Comparison of ENCODE assay signal across 1 cellular context in the genomic region with DNA sequence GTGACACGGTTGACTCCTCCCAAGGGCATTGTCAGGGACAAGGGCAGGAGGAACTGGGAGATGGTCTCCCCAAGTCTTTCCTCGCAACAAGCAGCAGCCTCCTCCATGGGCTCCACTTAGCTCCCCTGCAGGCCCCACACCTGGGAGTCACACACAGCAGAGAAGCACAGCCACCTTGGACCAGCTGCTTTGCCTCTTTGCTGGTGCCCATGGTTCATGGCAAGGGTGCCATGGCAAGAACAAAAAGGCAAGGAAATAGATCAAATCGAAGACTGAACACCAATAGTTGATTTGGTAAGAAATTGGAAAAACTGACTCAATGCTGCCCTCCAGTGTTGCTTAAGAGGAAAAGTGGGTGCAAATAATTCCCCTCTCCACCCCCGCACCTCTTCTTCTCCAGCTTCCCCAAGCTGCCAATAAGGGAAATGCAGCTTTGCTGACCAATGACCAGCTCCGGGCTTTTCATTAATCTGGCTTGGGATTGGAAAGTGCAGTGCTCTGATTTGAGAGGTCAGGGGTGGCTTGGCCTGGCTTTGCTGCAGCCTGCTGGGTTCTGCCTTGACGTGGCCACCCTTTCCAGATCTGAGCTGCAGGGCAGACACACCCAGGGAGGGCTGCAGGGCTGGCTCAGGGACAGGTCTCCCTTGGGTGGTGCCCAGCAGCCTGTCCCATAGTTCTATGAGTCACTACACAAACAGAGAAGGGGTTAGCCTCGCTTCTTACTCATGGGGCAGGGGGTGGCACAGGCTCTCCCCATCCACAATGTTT.
TF ChIP-seq lines count a peak whose summit lies in the region.

No MANE protein-coding gene starts in this region.

TF ChIP-seq in A549, 52 proteins besides CTCF, POLR2A, EP300 and RAD21 (continued from another document):
- TF ChIP-seq, protein P1, sequence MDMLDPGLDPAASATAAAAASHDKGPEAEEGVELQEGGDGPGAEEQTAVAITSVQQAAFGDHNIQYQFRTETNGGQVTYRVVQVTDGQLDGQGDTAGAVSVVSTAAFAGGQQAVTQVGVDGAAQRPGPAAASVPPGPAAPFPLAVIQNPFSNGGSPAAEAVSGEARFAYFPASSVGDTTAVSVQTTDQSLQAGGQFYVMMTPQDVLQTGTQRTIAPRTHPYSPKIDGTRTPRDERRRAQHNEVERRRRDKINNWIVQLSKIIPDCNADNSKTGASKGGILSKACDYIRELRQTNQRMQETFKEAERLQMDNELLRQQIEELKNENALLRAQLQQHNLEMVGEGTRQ (IDR thresholded peaks at IDR 0.05): no peak
- no peak for TF ChIP-seq HEYL (CRISPR knock-in tag; IDR thresholded peaks at IDR 0.05)
- peak; percentile 96 for TF ChIP-seq SMC3 (IDR thresholded peaks at IDR 0.05)
- no peak for TF ChIP-seq RCOR1 (IDR thresholded peaks at IDR 0.05; ENCODE audit: low read depth, low read length)
- TF ChIP-seq ZFP36 (IDR thresholded peaks at IDR 0.05; ENCODE audit: borderline replicate concordance, partially characterized antibody): no peak
- no peak for TF ChIP-seq NR3C1 (IDR thresholded peaks at IDR 0.05)
- TF ChIP-seq FOXS1 (CRISPR knock-in tag; IDR thresholded peaks at IDR 0.05): no peak
- no peak for TF ChIP-seq KDM5A (IDR thresholded peaks at IDR 0.05)
- TF ChIP-seq, protein P2, sequence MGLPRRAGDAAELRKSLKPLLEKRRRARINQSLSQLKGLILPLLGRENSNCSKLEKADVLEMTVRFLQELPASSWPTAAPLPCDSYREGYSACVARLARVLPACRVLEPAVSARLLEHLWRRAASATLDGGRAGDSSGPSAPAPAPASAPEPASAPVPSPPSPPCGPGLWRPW (IDR thresholded peaks at IDR 0.05): no peak
- no peak for TF ChIP-seq ZSCAN20 (CRISPR knock-in tag; IDR thresholded peaks at IDR 0.05)
- TF ChIP-seq CBX2 (IDR thresholded peaks at IDR 0.05; ENCODE audit: borderline replicate concordance, low read depth): no peak
- no peak for TF ChIP-seq EHF (CRISPR knock-in tag; IDR thresholded peaks at IDR 0.05)
TF ChIP-seq in A549: peak in this region for 5.
